Comparison of ENCODE assay signal across 15 cellular contexts in genomic region chr4:174211611-174212044, GRCh38.
A peak's percentile ranks its signal among the peaks of the same experiment; 100 is the strongest.
DNase-seq lines count a peak whose midpoint lies in the region; ATAC-seq, FAIRE-seq and TF ChIP-seq lines count a peak whose summit lies in the region.
"Had no signal": no experiment of that assay in that cellular context is flagged by ENCODE, and none has a peak within 500 bp of the region (broad histone marks: within the 10 kb centered on the region; RNA-seq: fewer than 3 reads in every experiment).

No MANE protein-coding gene starts in this region.

- no peak overlapping the region for H3K9ac ChIP-seq in colonic mucosa (ENCODE audit: low read depth in 2 of 2, low read length in 2 of 2)

- H3K36me3 ChIP-seq in osteoblast (ENCODE audit: insufficient read depth, low read length) (no peaks in the 10 kb centered on the region), colonic mucosa (no peaks in the 10 kb centered on the region)

- no peaks in the 10 kb centered on the region for H4K20me1 ChIP-seq in osteoblast (ENCODE audit: insufficient read depth, low read length)

- peak overlapping the region in 2 of 3 donors; percentile 47 to 50 for H3K4me3 Mint-ChIP-seq in T-cell
- H3K4me3 Mint-ChIP-seq: stimulated activated memory B cell treated with anti-CD40 and anti-IgM and Interleukin-4, amounts not matched to agents 10 μg/mL and 1 μg/mL and 100 μg/mL, for 72 hours had no signal

- peaks cover 4% of the 10 kb centered on the region for H3K4me1 ChIP-seq in osteoblast (ENCODE audit: insufficient read depth, low read length)
- no peaks in the 10 kb centered on the region for H3K4me1 ChIP-seq in colonic mucosa

- TF ChIP-seq CTCF in fibroblast of the aortic adventitia (IDR thresholded peaks at IDR 0.05; ENCODE audit: insufficient read depth, low read length) (no peak), osteoblast (IDR thresholded peaks at IDR 0.05; ENCODE audit: extremely low read depth, low read depth, low read length) (no peak), colonic mucosa (IDR thresholded peaks at IDR 0.05) (no peak)

- no peaks in the 10 kb centered on the region for H3K9me3 ChIP-seq in osteoblast (ENCODE audit: low read depth, low read length)
- H3K9me3 ChIP-seq in colonic mucosa: no peaks in the 10 kb centered on the region

- no peak for ATAC-seq in T-cell (replicated peaks in 1 of 4)
- no peak for ATAC-seq in GM18870 (IDR thresholded peaks at IDR 0.05; ENCODE audit: unreplicated experiment)
- ATAC-seq: activated naive CD4-positive, alpha-beta T cell treated with anti-CD3 and anti-CD28 coated beads, Interleukin-2, amount 50 U/mL, for 72 hours; stimulated activated memory B cell treated with anti-CD40 and anti-IgM and Interleukin-4, amounts not matched to agents 10 μg/mL and 1 μg/mL and 100 μg/mL, for 72 hours had no signal

- peaks cover 34 to 39% (median 38%) of the 10 kb centered on the region in 3 donors for H3K4me1 Mint-ChIP-seq in T-cell

- H3K27me3 ChIP-seq in osteoblast (ENCODE audit: insufficient read depth, low read length) (peaks cover 72% of the 10 kb centered on the region), colonic mucosa (peaks cover 54% of the 10 kb centered on the region)

- H3K27ac ChIP-seq in osteoblast (ENCODE audit: low read depth, low read length) (no peak overlapping the region), colonic mucosa (no peak overlapping the region)
- H3K27ac ChIP-seq: C4-2B had no signal

- no peak for TF ChIP-seq POLR2A in GM12891 (IDR thresholded peaks at IDR 0.05; ENCODE audit: low read depth, low read length)

- peak overlapping the region; percentile 48 for H3K4me2 ChIP-seq in osteoblast (ENCODE audit: insufficient read depth, low read length)

- POLR2A ChIA-PET in T-cell (lab: Charles Lee): interaction anchor here in 1 of 2 donors (1.2 kb wide), 1 partner anchor 9 kb away, joined by 4 read pairs; no protein-coding TSS in a partner anchor

- H3K4me3 ChIP-seq in fibroblast of the aortic adventitia (ENCODE audit: low read depth, low read length) (peak overlapping the region; percentile 57), osteoblast (ENCODE audit: insufficient read depth, low read length) (no peak overlapping the region), colonic mucosa (no peak overlapping the region)

- H3K36me3 Mint-ChIP-seq in T-cell: no peaks in the 10 kb centered on the region
- H3K36me3 Mint-ChIP-seq: stimulated activated memory B cell treated with anti-CD40 and anti-IgM and Interleukin-4, amounts not matched to agents 10 μg/mL and 1 μg/mL and 100 μg/mL, for 72 hours had no signal

- no peaks in the 10 kb centered on the region for H3K79me2 ChIP-seq in osteoblast (ENCODE audit: insufficient read depth, low read length)

- peaks cover 75 to 81% of the 10 kb centered on the region in 2 donors for H3K27me3 Mint-ChIP-seq in T-cell

- no peaks in the 10 kb centered on the region for H3K9me3 Mint-ChIP-seq in T-cell
- H3K9me3 Mint-ChIP-seq: activated naive CD4-positive, alpha-beta T cell treated with anti-CD3 and anti-CD28 coated beads, Interleukin-2, amount 50 U/mL, for 72 hours had no signal

- no peak for DNase-seq in GM12891 (ENCODE audit: insufficient read length, low spot score)
- DNase-seq in T-cell: no peak
- DNase-seq in fibroblast of the aortic adventitia (ENCODE audit: low read depth): peak; percentile 46
- DNase-seq in osteoblast (ENCODE audit: insufficient read length, low spot score, missing footprints): peak; percentile 55
- DNase-seq in DMS79 (lab: John Stamatoyannopoulos, UW): no peak
- DNase-seq in colonic mucosa: no peak
- DNase-seq: Kasumi-1; NCI-H2029 treated with DMSO at 0.1 percent for 48 hours; SHP77; stimulated activated CD4-positive, alpha-beta T cell treated with anti-CD3 and anti-CD28 coated beads, Interleukin-4, amount 100 ng/mL, for 1 hour had no signal

- peak; percentile 9 for FAIRE-seq in GM12891 (lab: Jason Lieb, UNC)
- FAIRE-seq: colon had no signal

- H2AFZ ChIP-seq in osteoblast (ENCODE audit: low read length): peak overlapping the region; percentile 50

- CTCF ChIA-PET in T-cell (lab: Charles Lee): interaction anchor here (0.6 to 1.7 kb wide), 2 partner anchors 9 to 154 kb away, joined by 3 to 4 read pairs; no protein-coding TSS in a partner anchor

- intact Hi-C loops in colonic mucosa (cut with DNase I): no loop called here

- H3K27ac Mint-ChIP-seq in T-cell: peak overlapping the region in 1 of 2 donors; percentile 10
- H3K27ac Mint-ChIP-seq: activated naive CD4-positive, alpha-beta T cell treated with anti-CD3 and anti-CD28 coated beads, Interleukin-2, amount 50 U/mL, for 72 hours; stimulated activated memory B cell treated with anti-CD40 and anti-IgM and Interleukin-4, amounts not matched to agents 10 μg/mL and 1 μg/mL and 100 μg/mL, for 72 hours had no signal

TF ChIP-seq in GM12891, 5 proteins besides CTCF, POLR2A, EP300 and RAD21:
- TF ChIP-seq POLR2AphosphoS5 (IDR thresholded peaks at IDR 0.05; ENCODE audit: low read depth, low read length): no peak
- TF ChIP-seq POU2F2 (IDR thresholded peaks at IDR 0.05; ENCODE audit: low read depth, low read length): no peak
- TF ChIP-seq SPI1 (IDR thresholded peaks at IDR 0.05; ENCODE audit: low read depth, low read length): peak; percentile 13; the same call in 1 of the 2 replicates

Comparison
In these comparisons a context has a peak if more than half of its experiments do, and no peak if none do; other contexts are left out.
1. DNase-seq: peak in fibroblast of the aortic adventitia (single experiment) and osteoblast (single experiment); none in GM12891 (single experiment), T-cell (0 of 34), DMS79 (single experiment) and colonic mucosa (single experiment).